In the genomic region with DNA sequence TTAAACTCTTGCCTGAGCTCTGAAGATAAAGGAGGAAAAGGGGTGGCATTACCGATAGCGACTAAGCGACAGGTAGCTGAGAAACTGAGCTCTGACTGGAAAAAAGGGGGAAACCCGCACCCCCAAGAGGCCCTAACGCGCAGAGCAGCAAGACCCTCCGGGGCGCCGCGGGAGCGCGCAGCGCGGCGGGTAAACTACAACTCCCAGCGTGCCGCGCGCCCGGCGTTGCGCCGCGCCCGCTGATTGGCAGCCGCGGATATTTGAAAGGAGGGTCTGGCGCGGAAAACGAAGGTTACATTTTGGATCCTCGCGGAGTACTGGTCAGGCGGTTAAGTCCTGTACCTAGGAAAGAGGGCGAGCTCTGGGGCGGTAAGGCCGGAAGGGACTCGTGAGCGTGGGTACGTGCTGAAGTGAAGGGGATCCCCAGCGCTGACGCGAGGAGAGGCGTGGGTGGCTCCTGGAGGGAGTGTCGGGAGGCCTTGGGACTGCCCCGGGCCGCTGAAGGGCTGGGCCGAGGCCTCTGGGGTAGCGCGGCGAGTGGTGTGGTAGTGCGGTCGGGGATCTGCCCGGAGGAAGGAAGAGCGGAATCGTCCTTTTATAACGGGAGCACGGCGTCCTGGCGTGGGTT, we compare ENCODE assay signal across 8 cellular contexts. TPM values are rescaled to one million over a fixed set of nuclear protein-coding genes. Genes with fewer than 3 reads are reported as not detected.
DNase-seq lines count a peak whose midpoint lies in the region; ATAC-seq and TF ChIP-seq lines count a peak whose summit lies in the region.

A gene (plus strand): TSS at position 291 of the 628 bp plus-strand sequence. CDS start 468 bp downstream, outside the sequence.

- peak; percentile 82 for ATAC-seq in HG02852 (IDR thresholded peaks at IDR 0.05; ENCODE audit: unreplicated experiment)

- DNase-seq in NCI-H187 (lab: John Stamatoyannopoulos, UW) (peak; percentile 33 to 60), NCI-H187 treated with DMSO at 0.1 percent for 48 hours (lab: John Stamatoyannopoulos, UW) (no peak), NCI-H1694 (lab: John Stamatoyannopoulos, UW) (peak; percentile 37), T1000 (lab: John Stamatoyannopoulos, UW) (peak; percentile 67), astrocyte of the spinal cord (ENCODE audit: low read depth, low spot score) (peak; percentile 77), iPS DF 6.9 (ENCODE audit: low read depth, low spot score) (peak; percentile 80)

- H3K4me1 ChIP-seq in iPS DF 6.9 (ENCODE audit: control insufficient read depth, insufficient read depth, low read length), result no peaks in the 10 kb centered on the region; the same call in 1 of the 2 replicates
- H3K4me1 ChIP-seq in skeletal muscle satellite cell (ENCODE audit: control insufficient read depth, insufficient read depth, low read length), result peaks cover 27% of the 10 kb centered on the region

- H3K4me2 ChIP-seq in skeletal muscle satellite cell (ENCODE audit: low read length), result peak within 1 kb of the TSS; percentile 88

- no CpG with 5 or more reads among the region's 59 CpGs for WGBS in iPS DF 6.9 (ENCODE audit: insufficient coverage, insufficient read length)

- H3K9me3 ChIP-seq in iPS DF 6.9 (ENCODE audit: control insufficient read depth, insufficient read depth, low read length) (no peaks in the 10 kb centered on the region), skeletal muscle satellite cell (replicated peaks; ENCODE audit: low read length) (no peaks in the 10 kb centered on the region)

- TF ChIP-seq CTCF in astrocyte of the spinal cord (IDR thresholded peaks at IDR 0.05; ENCODE audit: low read depth, low read length), result peak; percentile 25

- H3K36me3 ChIP-seq in iPS DF 6.9 (ENCODE audit: control insufficient read depth, insufficient read depth, low read length) (peaks cover 11% of the 10 kb centered on the region; the same call in 1 of the 2 replicates), skeletal muscle satellite cell (ENCODE audit: insufficient read depth, low read length) (no peaks in the 10 kb centered on the region)

- peak within 1 kb of the TSS; percentile 75 for H3K9ac ChIP-seq in skeletal muscle satellite cell (ENCODE audit: low read depth, low read length)

- H3K27me3 ChIP-seq in iPS DF 6.9 (ENCODE audit: control insufficient read depth, insufficient read depth, low read length), result no peaks in the 10 kb centered on the region
- no peaks in the 10 kb centered on the region for H3K27me3 ChIP-seq in skeletal muscle satellite cell (ENCODE audit: control insufficient read depth, insufficient read depth, low read length)

- in situ Hi-C loops in astrocyte of the spinal cord (cut with HindIII; ENCODE audit: low sequenced_read_pairs), result no loop called here

- no peak within 1 kb of the TSS for H3K27ac ChIP-seq in iPS DF 6.9 (ENCODE audit: low read length)

- peak within 1 kb of the TSS; percentile 69 for H3K4me3 ChIP-seq in astrocyte of the spinal cord (ENCODE audit: low read depth, low read length)
- H3K4me3 ChIP-seq in iPS DF 6.9 (ENCODE audit: low read length), result peak within 1 kb of the TSS; percentile 98
- peak within 1 kb of the TSS; percentile 92 for H3K4me3 ChIP-seq in skeletal muscle satellite cell (ENCODE audit: low read length)

RNA-seq across cellular contexts. Expression of the gene that starts here (rescaled TPM):
- total RNA-seq in skeletal muscle satellite cell (2012; rRNA removed), result 6.3 and 7.0 TPM in 2 replicates
